In the genomic region with DNA sequence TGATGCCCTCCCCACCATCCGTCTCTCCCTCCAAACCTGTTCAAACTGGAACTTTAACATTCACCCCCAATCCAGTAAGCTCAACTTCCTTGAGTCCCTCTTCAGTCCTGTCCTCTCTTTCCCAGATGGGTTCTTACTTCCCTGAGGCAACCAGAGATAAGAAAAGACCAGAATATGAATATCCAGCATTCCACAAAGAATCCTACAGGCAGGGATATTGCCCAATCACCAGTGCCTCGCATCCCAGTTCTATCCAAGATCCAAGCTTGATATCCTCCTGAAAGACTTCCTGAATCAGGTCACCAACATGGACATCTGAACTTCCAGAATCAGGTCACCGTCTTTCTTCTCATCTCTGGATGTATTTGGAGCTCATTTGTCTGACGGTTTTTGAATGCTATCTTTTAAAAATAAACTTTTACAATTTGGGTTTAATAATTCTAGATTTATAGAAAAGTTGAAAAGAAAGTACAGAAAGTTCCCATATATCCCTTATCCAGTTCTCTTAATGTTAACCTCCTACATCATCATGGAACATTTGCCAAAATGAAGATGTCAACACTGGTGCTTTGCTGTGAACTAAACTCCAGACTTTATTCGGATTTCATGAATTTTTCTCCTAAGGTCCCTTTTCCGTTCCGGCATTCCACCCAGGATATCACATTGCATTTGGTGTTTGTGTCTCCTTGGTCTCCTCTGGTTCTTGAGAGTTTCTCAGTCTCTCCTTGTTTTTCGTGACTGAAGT, we compare ENCODE assay signal across 16 cellular contexts. TPM values are rescaled to one million over a fixed set of nuclear protein-coding genes. Genes with fewer than 3 reads are reported as not detected.
DNase-seq lines count a peak whose midpoint lies in the region; ATAC-seq, FAIRE-seq and TF ChIP-seq lines count a peak whose summit lies in the region.
"Had no signal": no experiment of that assay in that cellular context is flagged by ENCODE, and none has a peak within 500 bp of the region (broad histone marks: within the 10 kb centered on the region; RNA-seq: fewer than 3 reads in every experiment).

No MANE protein-coding gene starts in this region.

- in situ Hi-C loops in gastrocnemius medialis (cut with MboI; ENCODE audit: low sequenced_read_pairs in 4 of 4) = no loop called here
- in situ Hi-C loops in KBM-7 (cut with MboI; ENCODE audit: low pct_unique_long_range_greater_than_20kb, low sequenced_read_pairs) = loop anchor here (10.0 kb wide), 1 partner anchor 60 kb away; the partner anchor contains the start of gene TMEM92

- TF ChIP-seq CTCF in bronchial epithelial cell (IDR thresholded peaks at IDR 0.05; ENCODE audit: insufficient read depth, low read length, severe bottlenecking) (no peak), hepatocyte (IDR thresholded peaks at IDR 0.05; ENCODE audit: poor library complexity) (no peak), gastrocnemius medialis (IDR thresholded peaks at IDR 0.05 in 4 of 5, conservative IDR thresholded peaks at IDR 0.05 in 1 of 5) (no peak)

- WGBS in hepatocyte (ENCODE audit: low lambda C conversion rate, missing lambda C conversion rate) = 73% methylated on average over 8 of the region's 8 CpGs

- no peaks in the 10 kb centered on the region for H3K79me2 ChIP-seq in hepatocyte

- DNase-seq in Daoy (ENCODE audit: low read depth) (peak; percentile 1), bronchial epithelial cell (ENCODE audit: low read depth) (peak; percentile 8), hepatocyte (ENCODE audit: low spot score) (peak; percentile 16), gastrocnemius medialis (no peak), NK-92 (lab: John Stamatoyannopoulos, UW; ENCODE audit: unreplicated experiment) (no peak), KBM-7 (no peak), cerebellar cortex (ENCODE audit: low spot score) (no peak)
- DNase-seq in activated T-cell treated with anti-CD3 and anti-CD28 coated beads, Interleukin-2, amount 50 U/mL, for 48 hours = no peak
- DNase-seq: adrenal gland; COR-L47; NCI-H187 treated with DMSO at 0.1 percent for 48 hours; NCI-H510A treated with DMSO at 0.1 percent for 48 hours; OCI-M1; SK-N-SH; stimulated activated naive CD8-positive, alpha-beta T cell treated with anti-CD3 and anti-CD28 coated beads, Interleukin-15, amount 100 ng/mL, for 72 hours had no signal

- H3K9me3 ChIP-seq in hepatocyte (ENCODE audit: low read depth) = no peaks in the 10 kb centered on the region
- no peaks in the 10 kb centered on the region for H3K9me3 ChIP-seq in gastrocnemius medialis
- H3K9me3 ChIP-seq: adrenal gland, SK-N-SH had no signal

- H3K27ac ChIP-seq in hepatocyte = peak overlapping the region; percentile 85
- H3K27ac ChIP-seq in gastrocnemius medialis = peak overlapping the region; percentile 27 to 49 (median 44)

- TF ChIP-seq POLR2A in gastrocnemius medialis (IDR thresholded peaks at IDR 0.05) = no peak

- intact Hi-C loops in gastrocnemius medialis (cut with DNase I; ENCODE audit: low total_unique reads) = no loop called here

- H4K20me1 ChIP-seq in hepatocyte (ENCODE audit: insufficient read depth, poor library complexity, severe bottlenecking) = no peaks in the 10 kb centered on the region

- ATAC-seq in gastrocnemius medialis = no peak
- ATAC-seq: stimulated activated naive CD8-positive, alpha-beta T cell treated with anti-CD3 and anti-CD28 coated beads, Interleukin-15, amount 100 ng/mL, for 72 hours had no signal

- no peak overlapping the region for H3K4me3 ChIP-seq in bronchial epithelial cell (ENCODE audit: low read depth, low read length)
- no peak overlapping the region for H3K4me3 ChIP-seq in hepatocyte
- H3K4me3 ChIP-seq in gastrocnemius medialis = no peak overlapping the region
- H3K4me3 ChIP-seq: adrenal gland had no signal

- H3K9me2 ChIP-seq in hepatocyte (replicated peaks; ENCODE audit: insufficient read depth) = no peaks in the 10 kb centered on the region
- H3K9me2 ChIP-seq: SK-N-SH had no signal

- H3K27me3 ChIP-seq in bronchial epithelial cell (ENCODE audit: control insufficient read depth, insufficient read depth, low read length) = no peaks in the 10 kb centered on the region
- no peaks in the 10 kb centered on the region for H3K27me3 ChIP-seq in hepatocyte
- peaks cover 2 to 10% (median 6%) of the 10 kb centered on the region in 3 donors for H3K27me3 ChIP-seq in gastrocnemius medialis

- FAIRE-seq in bronchial epithelial cell (lab: Jason Lieb, UNC) = no peak

- H2AFZ ChIP-seq in hepatocyte = no peak overlapping the region

- no peak overlapping the region for H3K4me2 ChIP-seq in hepatocyte

- H3K36me3 ChIP-seq in bronchial epithelial cell (ENCODE audit: control insufficient read depth, insufficient read depth, low read length) = no peaks in the 10 kb centered on the region
- H3K36me3 ChIP-seq in hepatocyte (replicated peaks; ENCODE audit: insufficient read depth, low read depth) = no peaks in the 10 kb centered on the region
- no peaks in the 10 kb centered on the region for H3K36me3 ChIP-seq in gastrocnemius medialis
- H3K36me3 ChIP-seq: adrenal gland had no signal

- H3K4me1 ChIP-seq in hepatocyte (ENCODE audit: insufficient read depth) (peaks cover 43% of the 10 kb centered on the region), gastrocnemius medialis (peaks cover 4 to 13% of the 10 kb centered on the region in 2 donors)

RNA-seq across cellular contexts. Expression of gene COL1A1, which starts 13.7 kb away (rescaled TPM):
- 288 and 336 TPM in 2 replicates for total RNA-seq in Daoy (2014; rRNA removed; shearing (Covaris generic))
- total RNA-seq in bronchial epithelial cell = 10.5 and 15.3 TPM in 2 replicates
- 351 and 1,063 TPM in 2 replicates for total RNA-seq in hepatocyte
- 5,822 and 6,071 TPM in 2 replicates for polyA plus RNA-seq in hepatocyte
- total RNA-seq in gastrocnemius medialis = 1 to 10 TPM; 1.7 to 9.5 (median 5.1) TPM

RNA-seq across cellular contexts. Expression of gene SGCA, which starts 49.4 kb away (rescaled TPM):
- total RNA-seq in Daoy (2014; rRNA removed; shearing (Covaris generic)) = 0.51 and 1.3 TPM in 2 replicates
- total RNA-seq in bronchial epithelial cell = 0.13 TPM in 1 of 2 replicates, not detected in the other
- 0.37 TPM in 1 of 2 replicates, not detected in the other for total RNA-seq in hepatocyte
- 0.83 and 2.2 TPM in 2 replicates for polyA plus RNA-seq in hepatocyte
- 100 to 1,000 TPM; 227 to 385 (median 292) TPM for total RNA-seq in gastrocnemius medialis
- total RNA-seq: lung microvascular endothelial cell had no signal
- polyA plus RNA-seq: SK-N-SH had no signal

RNA-seq across cellular contexts. Expression of gene TMEM92, which starts 59.1 kb away (rescaled TPM):
- 1.7 and 6.7 TPM in 2 replicates for total RNA-seq in Daoy (2014; rRNA removed; shearing (Covaris generic))
- total RNA-seq in bronchial epithelial cell (0.26 and 0.64 TPM in 2 replicates), hepatocyte (6.9 and 11.3 TPM in 2 replicates), gastrocnemius medialis (not detected)
- polyA plus RNA-seq in hepatocyte = 21.7 and 24.0 TPM in 2 replicates
- total RNA-seq: adrenal gland, lung microvascular endothelial cell had no signal

Comparison
In these comparisons a context has a peak if more than half of its experiments do, and no peak if none do; other contexts are left out.
1. DNase-seq: peak in Daoy (single experiment), bronchial epithelial cell (single experiment) and hepatocyte (single experiment); none in gastrocnemius medialis (0 of 2), activated T-cell treated with anti-CD3 and anti-CD28 coated beads, Interleukin-2, amount 50 U/mL, for 48 hours (0 of 2), NK-92 (single experiment), KBM-7 (single experiment) and cerebellar cortex (single experiment).
2. RNA of gene COL1A1, which starts 13.7 kb away (total RNA-seq): 351 to 1,063 TPM in hepatocyte and 288 to 336 TPM in Daoy; 10.5 to 15.3 TPM in bronchial epithelial cell and 1.7 to 9.5 TPM in gastrocnemius medialis; every median in the first group is over 10 times any median in the second.
3. RNA of gene SGCA, which starts 49.4 kb away (total RNA-seq): 227 to 385 TPM in gastrocnemius medialis; 0.51 to 1.3 TPM in Daoy, 0.37 TPM in hepatocyte and 0.13 TPM in bronchial epithelial cell; every median in the first group is over 100 times any median in the second.